ENCODE assay signal across 8 cellular contexts in genomic region chr10:43648392-43649148, GRCh38. TPM values are rescaled to one million over a fixed set of nuclear protein-coding genes. Genes with fewer than 3 reads are reported as not detected.
DNase-seq lines count a peak whose midpoint lies in the region; ATAC-seq and TF ChIP-seq lines count a peak whose summit lies in the region.

ZNF32 (minus strand) TSS chr10:43648881; CDS start chr10:43646133, 2,748 bp downstream.

- peaks cover 7% of the 10 kb centered on the region for H3K4me1 Mint-ChIP-seq in GM23338
- peaks cover 29% of the 10 kb centered on the region for H3K4me1 Mint-ChIP-seq in activated naive CD4-positive, alpha-beta T cell treated with anti-CD3 and anti-CD28 coated beads, Interleukin-2, amount 50 U/mL, for 24 hours

- peak within 1 kb of the TSS; percentile 45 for H3K9ac ChIP-seq in ES-I3 (ENCODE audit: low read depth, low read length)

- peaks cover 23% of the 10 kb centered on the region for H3K27me3 ChIP-seq in GM23338 (ENCODE audit: insufficient read depth)
- no peaks in the 10 kb centered on the region for H3K27me3 ChIP-seq in suprapubic skin

- H4K20me1 ChIP-seq in GM23338 (replicated peaks; ENCODE audit: insufficient read depth), result no peaks in the 10 kb centered on the region

- H3K9me3 Mint-ChIP-seq in GM23338, result peaks cover 48% of the 10 kb centered on the region
- H3K9me3 Mint-ChIP-seq in activated naive CD4-positive, alpha-beta T cell treated with anti-CD3 and anti-CD28 coated beads, Interleukin-2, amount 50 U/mL, for 24 hours, result peaks cover 14% of the 10 kb centered on the region

- peaks cover 42% of the 10 kb centered on the region for H3K36me3 Mint-ChIP-seq in GM23338 (ENCODE audit: low read depth)
- peaks cover 30% of the 10 kb centered on the region for H3K36me3 Mint-ChIP-seq in activated naive CD4-positive, alpha-beta T cell treated with anti-CD3 and anti-CD28 coated beads, Interleukin-2, amount 50 U/mL, for 24 hours

- no peak within 1 kb of the TSS for H3K27ac ChIP-seq in GM23338 (ENCODE audit: low read depth)
- H3K27ac ChIP-seq in suprapubic skin, result peak within 1 kb of the TSS; percentile 77

- no CpG with 5 or more reads among the region's 89 CpGs for WGBS in suprapubic skin

- H3K27ac Mint-ChIP-seq in GM23338, result no peak within 1 kb of the TSS
- H3K27ac Mint-ChIP-seq in activated naive CD4-positive, alpha-beta T cell treated with anti-CD3 and anti-CD28 coated beads, Interleukin-2, amount 50 U/mL, for 24 hours, result peak within 1 kb of the TSS; percentile 95

- H3K4me3 ChIP-seq in GM23338 (peak within 1 kb of the TSS; percentile 83), suprapubic skin (peak within 1 kb of the TSS; percentile 78)

- peak within 1 kb of the TSS; percentile 85 for H3K4me3 Mint-ChIP-seq in GM23338
- peak within 1 kb of the TSS; percentile 97 for H3K4me3 Mint-ChIP-seq in activated naive CD4-positive, alpha-beta T cell treated with anti-CD3 and anti-CD28 coated beads, Interleukin-2, amount 50 U/mL, for 24 hours

- no peak for TF ChIP-seq POLR2A in suprapubic skin (IDR thresholded peaks at IDR 0.05)

- H3K79me2 ChIP-seq in GM23338 (replicated peaks; ENCODE audit: insufficient read depth), result no peaks in the 10 kb centered on the region

- peak; percentile 92 for DNase-seq in GM23338 (ENCODE audit: low spot score)
- peak; percentile 88 to 90 for DNase-seq in Kasumi-1 (lab: John Stamatoyannopoulos, UW)
- peak; percentile 71 for DNase-seq in SKM-1 (lab: John Stamatoyannopoulos, UW; ENCODE audit: unreplicated experiment)
- peak; percentile 80 for DNase-seq in glomerular visceral epithelial cell (ENCODE audit: extremely low spot score)
- DNase-seq in omental fat pad (ENCODE audit: low spot score), result no peak
- DNase-seq in suprapubic skin (ENCODE audit: low spot score in 2 of 2), result peak; percentile 85 to 86

- peaks cover 21% of the 10 kb centered on the region for H3K9me2 ChIP-seq in GM23338 (ENCODE audit: insufficient read depth)

- peaks cover 30% of the 10 kb centered on the region for H3K27me3 Mint-ChIP-seq in GM23338 (ENCODE audit: insufficient read depth, low read depth, poor library complexity)
- H3K27me3 Mint-ChIP-seq in activated naive CD4-positive, alpha-beta T cell treated with anti-CD3 and anti-CD28 coated beads, Interleukin-2, amount 50 U/mL, for 24 hours, result no peaks in the 10 kb centered on the region

- TF ChIP-seq EP300 in suprapubic skin (IDR thresholded peaks at IDR 0.05), result no peak

- ATAC-seq in GM23338 (peak; percentile 96), omental fat pad (ENCODE audit: low FRiP score) (peak; percentile 97)

- H3K36me3 ChIP-seq in ES-I3 (ENCODE audit: insufficient read depth, low read length) (peaks cover 23% of the 10 kb centered on the region), GM23338 (ENCODE audit: insufficient read depth) (peaks cover 25% of the 10 kb centered on the region), suprapubic skin (peaks cover 30% of the 10 kb centered on the region)

- H3K9me3 ChIP-seq in ES-I3 (ENCODE audit: control insufficient read depth, insufficient read depth, low read length) (peaks cover 21% of the 10 kb centered on the region), suprapubic skin (peaks cover 26% of the 10 kb centered on the region)

- peak within 1 kb of the TSS; percentile 99 for H2AFZ ChIP-seq in GM23338

- H3F3A ChIP-seq in GM23338 (replicated peaks; ENCODE audit: low read depth), result no peaks in the 10 kb centered on the region

- peak within 1 kb of the TSS; percentile 96 for H3K4me2 ChIP-seq in GM23338

- H3K4me1 ChIP-seq in ES-I3 (ENCODE audit: insufficient read depth, low read length) (no peaks in the 10 kb centered on the region; the same call in 1 of the 2 replicates), GM23338 (ENCODE audit: insufficient read depth) (peaks cover 11% of the 10 kb centered on the region; the same call in 1 of the 2 replicates), suprapubic skin (peaks cover 14% of the 10 kb centered on the region)

- TF ChIP-seq CTCF in GM23338 (conservative IDR thresholded peaks at IDR 0.05; ENCODE audit: low read depth in 2 of 2), result no peak
- TF ChIP-seq CTCF in omental fat pad (IDR thresholded peaks at IDR 0.05), result no peak
- TF ChIP-seq CTCF in suprapubic skin (IDR thresholded peaks at IDR 0.05), result no peak

TF ChIP-seq in GM23338, 12 proteins besides CTCF, POLR2A, EP300 and RAD21 (continues in another document):
- TF ChIP-seq ZNF462 (CRISPR knock-in tag; IDR thresholded peaks at IDR 0.05) (no peak), EZH2phosphoT487 (IDR thresholded peaks at IDR 0.05; ENCODE audit: unreplicated experiment) (no peak), EZH2 (IDR thresholded peaks at IDR 0.05; ENCODE audit: low read depth, unreplicated experiment) (no peak), POLR2AphosphoS5 (IDR thresholded peaks at IDR 0.05; ENCODE audit: low read depth) (peak; percentile 44; the same call in 1 of the 2 replicates), STAT1 (IDR thresholded peaks at IDR 0.05; ENCODE audit: unreplicated experiment) (no peak)

RNA-seq across cellular contexts. Expression of gene ZNF32, which starts in this region (rescaled TPM):
- total RNA-seq in GM23338 (2014; rRNA removed; shearing (Covaris generic)), result 15.8 and 24.6 TPM in 2 replicates
- polyA plus RNA-seq in GM23338 (2016; fragmentation: Nextera tagmentation; extraction: Ambion mirVana), result 26.1 and 26.7 TPM in 2 replicates
- 10 to 100 TPM; 29.7 to 48.1 (median 35.3) TPM for total RNA-seq in omental fat pad
- total RNA-seq in suprapubic skin, result 10 to 100 TPM; 24.9 to 45.4 (median 36.8) TPM
